Comparison of ENCODE assay signal across 10 cellular contexts in genomic region chr1:169090900-169091311, GRCh38. TPM values are rescaled to one million over a fixed set of nuclear protein-coding genes. Genes with fewer than 3 reads are reported as not detected.
DNase-seq lines count a peak whose midpoint lies in the region; ATAC-seq and TF ChIP-seq lines count a peak whose summit lies in the region.
"Had no signal": no experiment of that assay in that cellular context is flagged by ENCODE, and none has a peak within 500 bp of the region (broad histone marks: within the 10 kb centered on the region; RNA-seq: fewer than 3 reads in every experiment).

No MANE protein-coding gene starts in this region.

- DNase-seq in medulla oblongata (ENCODE audit: extremely low spot score), result peak; percentile 50
- no peak for DNase-seq in OCI-M1 (lab: John Stamatoyannopoulos, UW)
- DNase-seq in stimulated activated CD4-positive, alpha-beta T cell treated with anti-CD3 and anti-CD28 coated beads, Interleukin-2, amount 100 ng/mL, for 48 hours, result no peak
- no peak for DNase-seq in activated CD4-positive, CD25-positive, alpha-beta regulatory T cell (lab: John Stamatoyannopoulos, UW)
- DNase-seq in suprapubic skin (ENCODE audit: low spot score in 2 of 2), result no peak
- DNase-seq: activated naive CD4-positive, alpha-beta T cell treated with anti-CD3 and anti-CD28 coated beads, Interleukin-2, amount 10 ng/mL, durations not matched to agents 7 days and 5 days; NCI-H1105 treated with DMSO at 0.1 percent for 48 hours had no signal

- TF ChIP-seq POLR2A in suprapubic skin (IDR thresholded peaks at IDR 0.05), result no peak

- 76% methylated on average over 4 of the region's 4 CpGs for WGBS in suprapubic skin

- ATAC-seq in GM18909 (IDR thresholded peaks at IDR 0.05; ENCODE audit: poor library complexity, unreplicated experiment) (peak; percentile 51), GM21619 (IDR thresholded peaks at IDR 0.05; ENCODE audit: unreplicated experiment) (peak; percentile 48), HG03159 (IDR thresholded peaks at IDR 0.05; ENCODE audit: unreplicated experiment) (peak; percentile 42)

- no peaks in the 10 kb centered on the region for H3K27me3 ChIP-seq in suprapubic skin

- no peak for TF ChIP-seq CTCF in suprapubic skin (IDR thresholded peaks at IDR 0.05)

- TF ChIP-seq EP300 in suprapubic skin (IDR thresholded peaks at IDR 0.05), result no peak

- H3K36me3 ChIP-seq in suprapubic skin, result no peaks in the 10 kb centered on the region

- H3K9me3 ChIP-seq in suprapubic skin, result no peaks in the 10 kb centered on the region

- no peak overlapping the region for H3K27ac ChIP-seq in suprapubic skin

- peaks cover 3% of the 10 kb centered on the region for H3K4me1 ChIP-seq in suprapubic skin

- no peak overlapping the region for H3K4me3 ChIP-seq in suprapubic skin

RNA-seq across cellular contexts. Expression of gene ATP1B1, which starts 15.6 kb away (rescaled TPM):
- 100 to 1,000 TPM in 2 of 4 donors, 10 to 100 TPM in 2; 63.3 to 150 (median 108) TPM for total RNA-seq in suprapubic skin
